ENCODE assay signal across 1 cellular context in the genomic region with DNA sequence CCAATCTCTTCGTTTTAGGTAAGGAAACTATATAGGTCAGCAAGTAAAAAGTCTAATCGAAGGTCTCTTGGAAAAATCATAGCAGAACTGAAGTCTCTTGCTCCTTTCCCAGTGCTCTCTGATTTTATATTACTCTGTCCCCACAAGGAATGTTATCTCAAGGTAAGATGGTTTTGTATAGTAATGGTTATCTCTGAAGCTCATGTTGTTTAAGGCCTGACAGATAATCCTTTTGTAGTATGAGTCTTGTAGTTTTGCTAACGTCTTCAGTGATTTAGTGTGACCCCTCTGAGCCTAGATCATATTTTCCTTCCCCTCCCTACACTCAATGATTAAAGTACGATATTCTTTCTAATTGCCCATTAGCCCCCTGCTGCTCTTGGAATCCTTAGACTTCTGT.
TF ChIP-seq lines count a peak whose summit lies in the region.

No MANE protein-coding gene starts in this region.

TF ChIP-seq in H1, 55 proteins besides CTCF, POLR2A, EP300 and RAD21:
- peak; percentile 62 for TF ChIP-seq NANOG (IDR thresholded peaks at IDR 0.05; ENCODE audit: insufficient read depth, low read depth, low read length, poor library complexity, severe bottlenecking)
- TF ChIP-seq SP1 (IDR thresholded peaks at IDR 0.05; ENCODE audit: low read depth, low read length) = no peak
- TF ChIP-seq, protein P1, sequence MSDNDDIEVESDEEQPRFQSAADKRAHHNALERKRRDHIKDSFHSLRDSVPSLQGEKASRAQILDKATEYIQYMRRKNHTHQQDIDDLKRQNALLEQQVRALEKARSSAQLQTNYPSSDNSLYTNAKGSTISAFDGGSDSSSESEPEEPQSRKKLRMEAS (IDR thresholded peaks at IDR 0.05) = no peak
- TF ChIP-seq POLR2AphosphoS5 (IDR thresholded peaks at IDR 0.05; ENCODE audit: low read depth, low read length) = no peak
- TF ChIP-seq TAF1 (IDR thresholded peaks at IDR 0.05; ENCODE audit: low read depth, low read length) = no peak
TF ChIP-seq in H1: peak in this region for 1.
